8 cellular contexts compared by ENCODE assay signal in the genomic region with DNA sequence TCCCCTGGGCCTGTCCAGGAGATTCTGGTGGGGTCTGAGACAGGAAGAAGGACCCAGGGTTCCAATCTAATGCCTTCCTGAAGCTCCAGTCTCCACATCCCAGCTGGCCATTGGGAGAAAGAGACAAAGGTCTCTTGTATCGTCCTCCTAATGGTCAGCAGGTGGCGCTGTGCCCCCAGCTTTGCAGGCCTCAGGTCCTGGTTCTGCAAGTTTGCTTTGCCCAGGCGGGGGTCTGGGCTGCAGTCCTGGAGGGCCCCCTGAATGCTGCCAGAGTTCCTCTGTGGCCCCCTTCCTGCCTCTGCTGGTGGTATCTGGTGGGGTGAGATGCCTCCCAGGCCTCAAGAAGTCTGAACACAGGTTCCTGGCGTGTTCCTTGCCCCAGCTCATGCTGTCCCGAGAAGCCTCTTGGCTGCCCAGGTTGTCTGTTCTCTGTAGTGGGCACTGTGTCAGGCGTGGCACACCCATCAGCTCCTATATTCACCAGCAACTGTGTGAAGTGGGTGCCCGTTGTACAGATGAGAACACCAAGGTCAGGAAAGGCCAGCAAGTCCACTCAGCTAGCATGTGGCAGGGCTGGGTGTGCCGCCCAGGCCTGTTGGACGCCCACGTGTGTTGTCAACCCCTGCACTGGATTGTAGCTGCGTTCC. TPM values are rescaled to one million over a fixed set of nuclear protein-coding genes. Genes with fewer than 3 reads are reported as not detected.
DNase-seq lines count a peak whose midpoint lies in the region; ATAC-seq, FAIRE-seq and TF ChIP-seq lines count a peak whose summit lies in the region.

No MANE protein-coding gene starts in this region.

- H3K9me3 Mint-ChIP-seq in Calu3 (ENCODE audit: low read depth, unreplicated experiment), result no peaks in the 10 kb centered on the region
- H3K9me3 Mint-ChIP-seq in activated T-cell treated with anti-CD3 and anti-CD28 coated beads, Interleukin-2, amount 50 U/mL, for 72 hours, result no peaks in the 10 kb centered on the region

- no peaks in the 10 kb centered on the region for H3K36me3 Mint-ChIP-seq in Calu3 (ENCODE audit: insufficient read depth, unreplicated experiment)
- no peaks in the 10 kb centered on the region for H3K36me3 Mint-ChIP-seq in activated T-cell treated with anti-CD3 and anti-CD28 coated beads, Interleukin-2, amount 50 U/mL, for 72 hours (ENCODE audit: insufficient read depth in 2 of 2)

- ATAC-seq in activated T-cell treated with anti-CD3 and anti-CD28 coated beads, Interleukin-2, amount 50 U/mL, for 72 hours (replicated peaks in 1 of 2), result peak; percentile 65 to 70
- ATAC-seq in omental fat pad (ENCODE audit: low FRiP score) (peak; percentile 39), HG03457 (IDR thresholded peaks at IDR 0.05; ENCODE audit: unreplicated experiment) (no peak), HG03095 (IDR thresholded peaks at IDR 0.05; ENCODE audit: unreplicated experiment) (no peak)

- FAIRE-seq in frontal cortex (lab: Jason Lieb, UNC), result no peak

- no peaks in the 10 kb centered on the region for H3K79me2 ChIP-seq in OCI-LY3 (ENCODE audit: low read length)

- no TSS peak for BruUV-seq in Calu3 (replicated peaks; lab: Mats Ljungman, UMichigan)

- DNase-seq in Calu3, result peak; percentile 51
- DNase-seq in HT1080 (ENCODE audit: low read depth), result peak; percentile 36
- DNase-seq in activated T-cell treated with anti-CD3 and anti-CD28 coated beads, Interleukin-2, amount 50 U/mL, for 72 hours, result peak; percentile 36 to 44
- peak; percentile 48 to 77 for DNase-seq in frontal cortex (ENCODE audit: low spot score in 2 of 2)
- DNase-seq in omental fat pad (ENCODE audit: low spot score), result no peak

- no peak overlapping the region for H3K4me2 ChIP-seq in OCI-LY3 (ENCODE audit: low read length)

- H3K27ac ChIP-seq in OCI-LY3 (ENCODE audit: low read length), result no peak overlapping the region

- no peaks in the 10 kb centered on the region for H3K4me1 ChIP-seq in OCI-LY3 (ENCODE audit: low read length)

- TF ChIP-seq CTCF in Calu3 (IDR thresholded peaks at IDR 0.05; ENCODE audit: unreplicated experiment) (peak; percentile 84), OCI-LY3 (IDR thresholded peaks at IDR 0.05; ENCODE audit: low read depth, low read length) (peak; percentile 77), omental fat pad (IDR thresholded peaks at IDR 0.05) (no peak)

- H3K4me1 Mint-ChIP-seq in Calu3 (ENCODE audit: low read depth, unreplicated experiment), result no peaks in the 10 kb centered on the region
- H3K4me1 Mint-ChIP-seq in activated T-cell treated with anti-CD3 and anti-CD28 coated beads, Interleukin-2, amount 50 U/mL, for 72 hours (ENCODE audit: low read depth), result no peaks in the 10 kb centered on the region

- peaks cover 68% of the 10 kb centered on the region for H3K27me3 Mint-ChIP-seq in Calu3 (ENCODE audit: unreplicated experiment)
- H3K27me3 Mint-ChIP-seq in activated T-cell treated with anti-CD3 and anti-CD28 coated beads, Interleukin-2, amount 50 U/mL, for 72 hours (ENCODE audit: low read depth), result no peaks in the 10 kb centered on the region

- no peaks in the 10 kb centered on the region for H4K20me1 ChIP-seq in OCI-LY3 (ENCODE audit: insufficient read depth, low read length)

- no peak overlapping the region for H3K4me3 ChIP-seq in OCI-LY3 (ENCODE audit: low read length)

- no peak overlapping the region for H3K27ac Mint-ChIP-seq in Calu3 (ENCODE audit: unreplicated experiment)
- H3K27ac Mint-ChIP-seq in activated T-cell treated with anti-CD3 and anti-CD28 coated beads, Interleukin-2, amount 50 U/mL, for 72 hours, result no peak overlapping the region

- CTCF ChIA-PET in Calu3 (lab: Charles Lee), result interaction anchor here (0.6 to 1.4 kb wide), 11 partner anchors 27 to 957 kb away, joined by 3 to 11 read pairs (median 3); no protein-coding TSS in a partner anchor

- no peak overlapping the region for H3K4me3 Mint-ChIP-seq in Calu3 (ENCODE audit: low read depth, unreplicated experiment)
- H3K4me3 Mint-ChIP-seq in activated T-cell treated with anti-CD3 and anti-CD28 coated beads, Interleukin-2, amount 50 U/mL, for 72 hours, result no peak overlapping the region

- peak overlapping the region; percentile 1; the same call in 1 of the 2 replicates for H2AFZ ChIP-seq in OCI-LY3 (ENCODE audit: low read depth, low read length)

- H3K9ac ChIP-seq in OCI-LY3 (ENCODE audit: low read length), result no peak overlapping the region

- intact Hi-C loops in Calu3 (cut with micrococcal nuclease; ENCODE audit: unreplicated experiment), result no loop called here

- no peaks in the 10 kb centered on the region for H3K27me3 ChIP-seq in OCI-LY3 (ENCODE audit: low read depth, low read length)

- no peaks in the 10 kb centered on the region for H3K36me3 ChIP-seq in OCI-LY3 (replicated peaks; ENCODE audit: low read depth, low read length)

- H3K9me3 ChIP-seq in OCI-LY3 (ENCODE audit: insufficient read depth, low read length), result no peaks in the 10 kb centered on the region

RNA-seq across cellular contexts. Expression of gene CSF3R, which starts 33.8 kb away (rescaled TPM):
- total RNA-seq in Calu3 (2022), result not detected in 2 replicates
- not detected in 2 replicates for total RNA-seq in HT1080 (2014; rRNA removed; shearing (Covaris generic))
- not detected in 2 replicates for polyA plus RNA-seq in HT1080 (2015; cell fraction: cytosol; rRNA removed)
- polyA plus RNA-seq in HT1080 (2015; cell fraction: nucleus; rRNA removed), result not detected in 2 replicates
- under 1 TPM; 0.30 to 0.79 TPM for total RNA-seq in activated T-cell treated with anti-CD3 and anti-CD28 coated beads, Interleukin-2, amount 50 U/mL, for 72 hours
- total RNA-seq in frontal cortex, result 1.2 TPM
- 100 to 1,000 TPM in 1 of 4 donors, 10 to 100 TPM in 3; 18.9 to 258 (median 41.8) TPM for total RNA-seq in omental fat pad

RNA-seq across cellular contexts. Expression of gene MRPS15, which starts 52.3 kb away (rescaled TPM):
- total RNA-seq in Calu3 (2022) (84.1 and 97.8 TPM in 2 replicates), frontal cortex (15.9 TPM), omental fat pad (10 to 100 TPM; 57.3 to 79.2 (median 71.7) TPM)
- 108 and 130 TPM in 2 replicates for total RNA-seq in HT1080 (2014; rRNA removed; shearing (Covaris generic))
- polyA plus RNA-seq in HT1080 (2015; cell fraction: cytosol; rRNA removed), result 68.2 and 78.2 TPM in 2 replicates
- polyA plus RNA-seq in HT1080 (2015; cell fraction: nucleus; rRNA removed), result 32.8 and 36.2 TPM in 2 replicates
- total RNA-seq in activated T-cell treated with anti-CD3 and anti-CD28 coated beads, Interleukin-2, amount 50 U/mL, for 72 hours, result 10 to 100 TPM; 71.7 to 74.5 TPM

Comparison
In these comparisons a context has a peak if more than half of its experiments do, and no peak if none do; other contexts are left out.
1. CTCF ChIP-seq: peak in Calu3 (single experiment) and OCI-LY3 (single experiment); none in omental fat pad (0 of 3).
2. ATAC-seq: peak in activated T-cell treated with anti-CD3 and anti-CD28 coated beads, Interleukin-2, amount 50 U/mL, for 72 hours (2 of 2) and omental fat pad (single experiment); none in HG03457 (single experiment) and HG03095 (single experiment).